29 cellular contexts compared by ENCODE assay signal in genomic region chr2:186164325-186164724, GRCh38.
"Had no signal": no experiment of that assay in that cellular context is flagged by ENCODE, and none has a peak within 500 bp of the region (broad histone marks: within the 10 kb centered on the region; RNA-seq: fewer than 3 reads in every experiment).

No MANE protein-coding gene starts in this region.

- FAIRE-seq: urothelium cell line had no signal

- ATAC-seq: stimulated activated effector memory CD8-positive, alpha-beta T cell treated with anti-CD3 and anti-CD28 coated beads, Interleukin-12 subunit alpha, Interleukin-12 subunit beta, amount 100 ng/mL, for 72 hours; stimulated activated memory B cell treated with anti-CD40 and anti-IgM and Interleukin-4, amounts not matched to agents 10 μg/mL and 1 μg/mL and 100 μg/mL, for 72 hours; stimulated activated naive B cell treated with anti-CD40 and anti-IgM and Interleukin-4, amounts not matched to agents 10 μg/mL and 1 μg/mL and 100 μg/mL, for 72 hours; stimulated activated naive CD8-positive, alpha-beta T cell treated with anti-CD3 and anti-CD28 coated beads, Interleukin-15, amount 100 ng/mL, for 72 hours; stimulated activated naive CD8-positive, alpha-beta T cell treated with anti-CD3 and anti-CD28 coated beads, Interleukin-15, Interleukin-2, amounts not matched to agents 100 U/mL and 50 U/mL, for 24 hours; upper lobe of right lung had no signal

- H3K36me3 Mint-ChIP-seq: stimulated activated effector memory CD8-positive, alpha-beta T cell treated with anti-CD3 and anti-CD28 coated beads, Interleukin-12 subunit alpha, Interleukin-12 subunit beta, amount 100 ng/mL, for 72 hours; type B pancreatic cell had no signal

- H3K36me3 ChIP-seq: stomach, suprapubic skin, thoracic aorta, thyroid gland, tibial artery, tibial nerve, transverse colon, upper lobe of left lung, upper lobe of right lung, uterus, vagina had no signal

- H3K4me3 ChIP-seq: stomach, suprapubic skin, testis, thoracic aorta, thyroid gland, tibial artery, tibial nerve, transverse colon, upper lobe of left lung, upper lobe of right lung, uterus, vagina had no signal

- H3K27ac Mint-ChIP-seq: stimulated activated effector memory CD8-positive, alpha-beta T cell treated with anti-CD3 and anti-CD28 coated beads, Interleukin-12 subunit alpha, Interleukin-12 subunit beta, amount 100 ng/mL, for 72 hours; stimulated activated memory B cell treated with anti-CD40 and anti-IgM and Interleukin-4, amounts not matched to agents 10 μg/mL and 1 μg/mL and 100 μg/mL, for 72 hours; stimulated activated naive B cell treated with anti-CD40 and anti-IgM and Interleukin-4, amounts not matched to agents 10 μg/mL and 1 μg/mL and 100 μg/mL, for 72 hours; stimulated activated naive CD8-positive, alpha-beta T cell treated with anti-CD3 and anti-CD28 coated beads, Interleukin-15, amount 100 ng/mL, for 72 hours; stimulated activated naive CD8-positive, alpha-beta T cell treated with anti-CD3 and anti-CD28 coated beads, Interleukin-15, Interleukin-2, amounts not matched to agents 100 ng/mL and 50 ng/mL, for 24 hours; type B pancreatic cell had no signal

- H3K27me3 ChIP-seq: stomach, suprapubic skin, testis, thyroid gland, tibial artery, tibial nerve, transverse colon, upper lobe of left lung, upper lobe of right lung, uterus, vagina had no signal

- DNase-seq: stimulated activated CD4-positive, alpha-beta T cell treated with anti-CD3 and anti-CD28 coated beads, Interleukin-2, amount 100 ng/mL, for 48 hours; stimulated activated CD4-positive, alpha-beta T cell treated with anti-CD3 and anti-CD28 coated beads, Interleukin-4, amount 100 ng/mL, for 1 hour; stimulated activated CD4-positive, alpha-beta T cell treated with anti-CD3 and anti-CD28 coated beads, Interleukin-4, amount 100 ng/mL, for 24 hours; stimulated activated CD4-positive, alpha-beta T cell treated with anti-CD3 and anti-CD28 coated beads, Interleukin-4, amount 100 ng/mL, for 4 hours; stimulated activated CD8-positive, alpha-beta memory T cell treated with anti-CD3 and anti-CD28 coated beads, Interleukin-4, amount 100 ng/mL, for 48 hours; stimulated activated naive B cell treated with anti-CD40 and anti-IgM and Interleukin-4, amounts not matched to agents 10 μg/mL and 1 μg/mL and 100 μg/mL, for 72 hours; stimulated activated naive CD4-positive, alpha-beta T cell; stimulated activated naive CD4-positive, alpha-beta T cell treated with Interleukin-2 at 50 U/mL for 16 hours; stimulated activated naive CD8-positive, alpha-beta T cell treated with anti-CD3 and anti-CD28 coated beads, Interleukin-15, amount 100 ng/mL, for 72 hours; stimulated activated naive CD8-positive, alpha-beta T cell treated with anti-CD3 and anti-CD28 coated beads, Interleukin-15, Interleukin-2, amounts not matched to agents 100 U/mL and 50 U/mL, for 24 hours; stomach; substantia nigra; testis; thyroid gland; tibial artery; transverse colon; trophoblast cell; upper lobe of left lung; upper lobe of right lung; uterus had no signal

- H3K4me1 Mint-ChIP-seq: stimulated activated effector memory CD8-positive, alpha-beta T cell treated with anti-CD3 and anti-CD28 coated beads, Interleukin-12 subunit alpha, Interleukin-12 subunit beta, amount 100 ng/mL, for 72 hours; stimulated activated naive CD8-positive, alpha-beta T cell treated with anti-CD3 and anti-CD28 coated beads, Interleukin-15, amount 100 ng/mL, for 72 hours had no signal

- H3K27me3 Mint-ChIP-seq: stimulated activated memory B cell treated with anti-CD40 and anti-IgM and Interleukin-4, amounts not matched to agents 10 μg/mL and 1 μg/mL and 100 μg/mL, for 72 hours; stimulated activated naive B cell treated with anti-CD40 and anti-IgM and Interleukin-4, amounts not matched to agents 10 μg/mL and 1 μg/mL and 100 μg/mL, for 72 hours; stimulated activated naive CD8-positive, alpha-beta T cell treated with anti-CD3 and anti-CD28 coated beads, Interleukin-15, amount 100 ng/mL, for 72 hours; stimulated activated naive CD8-positive, alpha-beta T cell treated with anti-CD3 and anti-CD28 coated beads, Interleukin-15, Interleukin-2, amounts not matched to agents 100 ng/mL and 50 ng/mL, for 24 hours; type B pancreatic cell had no signal

- H3K4me3 Mint-ChIP-seq: stimulated activated effector memory CD8-positive, alpha-beta T cell treated with anti-CD3 and anti-CD28 coated beads, Interleukin-12 subunit alpha, Interleukin-12 subunit beta, amount 100 ng/mL, for 72 hours; stimulated activated memory B cell treated with anti-CD40 and anti-IgM and Interleukin-4, amounts not matched to agents 10 μg/mL and 1 μg/mL and 100 μg/mL, for 72 hours; stimulated activated naive B cell treated with anti-CD40 and anti-IgM and Interleukin-4, amounts not matched to agents 10 μg/mL and 1 μg/mL and 100 μg/mL, for 72 hours; stimulated activated naive CD8-positive, alpha-beta T cell treated with anti-CD3 and anti-CD28 coated beads, Interleukin-15, amount 100 ng/mL, for 72 hours; stimulated activated naive CD8-positive, alpha-beta T cell treated with anti-CD3 and anti-CD28 coated beads, Interleukin-15, Interleukin-2, amounts not matched to agents 100 ng/mL and 50 ng/mL, for 24 hours; type B pancreatic cell had no signal

- H3K27ac ChIP-seq: stomach, suprapubic skin, testis, thoracic aorta, thyroid gland, tibial artery, tibial nerve, transverse colon, upper lobe of left lung, upper lobe of right lung, uterus, vagina had no signal

- H3K9me3 ChIP-seq: suprapubic skin, testis, thoracic aorta, thyroid gland, transverse colon, upper lobe of right lung, uterus, vagina had no signal

- H3K4me1 ChIP-seq: stomach, suprapubic skin, testis, thyroid gland, tibial artery, tibial nerve, transverse colon, upper lobe of left lung, upper lobe of right lung, uterus, vagina had no signal
